16 cellular contexts compared by ENCODE assay signal in genomic region chr7:128380807-128381130, GRCh38. TPM values are rescaled to one million over a fixed set of nuclear protein-coding genes. Genes with fewer than 3 reads are reported as not detected.
DNase-seq lines count a peak whose midpoint lies in the region; ATAC-seq and TF ChIP-seq lines count a peak whose summit lies in the region.
"Had no signal": no experiment of that assay in that cellular context is flagged by ENCODE, and none has a peak within 500 bp of the region (broad histone marks: within the 10 kb centered on the region; RNA-seq: fewer than 3 reads in every experiment).

No MANE protein-coding gene starts in this region.

- peak overlapping the region; percentile 73 for H4K91ac ChIP-seq in trophoblast cell (ENCODE audit: low read depth, low read length)

- TF ChIP-seq CTCF in SK-N-SH (IDR thresholded peaks at IDR 0.05) (no peak), foreskin keratinocyte (conservative IDR thresholded peaks at IDR 0.05) (no peak), type B pancreatic cell (conservative IDR thresholded peaks at IDR 0.05) (no peak)

- peak overlapping the region; percentile 17 for H3K18ac ChIP-seq in trophoblast cell (ENCODE audit: low read length)

- peaks cover 32% of the 10 kb centered on the region for H3K79me1 ChIP-seq in trophoblast cell (ENCODE audit: low read length)

- H2BK12ac ChIP-seq in trophoblast cell (ENCODE audit: low read length): peak overlapping the region; percentile 52

- no peak for TF ChIP-seq RAD21 in SK-N-SH (IDR thresholded peaks at IDR 0.05; ENCODE audit: low read length)

- H3K23ac ChIP-seq in trophoblast cell (ENCODE audit: low read length): no peak overlapping the region

- H3K79me2 ChIP-seq in SK-N-SH (ENCODE audit: insufficient read depth) (no peaks in the 10 kb centered on the region), trophoblast cell (ENCODE audit: control insufficient read depth, insufficient read depth, low read length, poor library complexity) (peaks cover 8% of the 10 kb centered on the region)

- no peaks in the 10 kb centered on the region for H4K20me1 ChIP-seq in SK-N-SH (ENCODE audit: insufficient read depth)

- DNase-seq in NCI-H2227 treated with DMSO at 0.1 percent for 48 hours (lab: John Stamatoyannopoulos, UW): peak; percentile 15
- DNase-seq in SK-N-SH: peak; percentile 47
- DNase-seq in foreskin keratinocyte: no peak
- no peak for DNase-seq in trophoblast cell
- no peak for DNase-seq in NCI-H1417 (lab: John Stamatoyannopoulos, UW)
- no peak for DNase-seq in activated naive CD4-positive, alpha-beta T cell (lab: John Stamatoyannopoulos, UW)
- DNase-seq in type B pancreatic cell (ENCODE audit: extremely low spot score, unreplicated experiment): no peak
- DNase-seq: BE2C; CD8-positive, alpha-beta memory T cell; HCEC 1CT; NCI-H146; NCI-H345; NCI-H526 treated with DMSO at 0.1 percent for 48 hours had no signal

- no peaks in the 10 kb centered on the region for H3K36me3 Mint-ChIP-seq in type B pancreatic cell
- H3K36me3 Mint-ChIP-seq: CD8-positive, alpha-beta memory T cell had no signal

- H2AK5ac ChIP-seq in trophoblast cell (ENCODE audit: low read length): peak overlapping the region; percentile 71

- H3K9me3 Mint-ChIP-seq in type B pancreatic cell: no peaks in the 10 kb centered on the region
- H3K9me3 Mint-ChIP-seq: CD8-positive, alpha-beta memory T cell had no signal

- POLR2A ChIA-PET in SK-N-SH (lab: Yijun Ruan, JAX): interaction anchor here (1.2 to 1.3 kb wide), 2 partner anchors 20 to 23 kb away, joined by 4 to 5 read pairs; no protein-coding TSS in a partner anchor

- no peaks in the 10 kb centered on the region for H3K27me3 ChIP-seq in SK-N-SH (ENCODE audit: insufficient read depth)
- H3K27me3 ChIP-seq in foreskin keratinocyte: no peaks in the 10 kb centered on the region
- H3K27me3 ChIP-seq in trophoblast cell (ENCODE audit: insufficient read depth, low read length): no peaks in the 10 kb centered on the region
- H3K27me3 ChIP-seq: BE2C had no signal

- H2BK120ac ChIP-seq in trophoblast cell (ENCODE audit: insufficient read depth, low read length, poor library complexity): peak overlapping the region; percentile 86

- H3K27ac Mint-ChIP-seq in type B pancreatic cell: no peak overlapping the region
- H3K27ac Mint-ChIP-seq: CD8-positive, alpha-beta memory T cell had no signal

- CTCF ChIA-PET in SK-N-SH (lab: Yijun Ruan, JAX): interaction anchor here (0.8 to 50.3 kb wide), 8 partner anchors 8 to 345 kb away, joined by 3 to 1901 read pairs (median 45); partner anchors contain the start of genes IMPDH1, PRRT4 and RBM28

- H3K4ac ChIP-seq in trophoblast cell (ENCODE audit: low read depth, low read length): peak overlapping the region; percentile 0

- H3K4me2 ChIP-seq in SK-N-SH (no peak overlapping the region), trophoblast cell (ENCODE audit: low read length) (no peak overlapping the region)

- no peaks in the 10 kb centered on the region for H3K27me3 Mint-ChIP-seq in type B pancreatic cell

- H3K4me1 ChIP-seq in SK-N-SH (ENCODE audit: control insufficient read depth in 1 of 2, insufficient read depth in 2 of 2, low read depth in 1 of 2, low read length in 1 of 2) (peaks cover 0 to 29% of the 10 kb centered on the region in 2 experiments; a peak in 1 of 4 replicates), foreskin keratinocyte (peaks cover 7% of the 10 kb centered on the region), trophoblast cell (ENCODE audit: control insufficient read depth in 1 of 2, insufficient read depth in 2 of 2, low read length in 2 of 2) (peaks cover 35 to 39% of the 10 kb centered on the region in 2 experiments)

- peak overlapping the region; percentile 15 for H2BK5ac ChIP-seq in trophoblast cell (ENCODE audit: low read depth, low read length, poor library complexity)

- ATAC-seq in foreskin keratinocyte (peak; percentile 7), GM18511 (IDR thresholded peaks at IDR 0.05; ENCODE audit: unreplicated experiment) (no peak)

- no peak for TF ChIP-seq EP300 in SK-N-SH (IDR thresholded peaks at IDR 0.05; ENCODE audit: borderline replicate concordance in 1 of 2, low read depth in 1 of 2, low read length in 1 of 2)

- H3K14ac ChIP-seq in trophoblast cell (ENCODE audit: low read length): peak overlapping the region; percentile 5

- H3K36me3 ChIP-seq in SK-N-SH (replicated peaks in 1 of 2; ENCODE audit: control insufficient read depth in 1 of 2, insufficient read depth in 2 of 2, low read length in 1 of 2): no peaks in the 10 kb centered on the region
- H3K36me3 ChIP-seq in trophoblast cell (ENCODE audit: control insufficient read depth in 1 of 2, insufficient read depth in 2 of 2, low read length in 2 of 2): no peaks in the 10 kb centered on the region
- H3K36me3 ChIP-seq: BE2C had no signal

- no peaks in the 10 kb centered on the region for H3K9me3 ChIP-seq in SK-N-SH
- no peaks in the 10 kb centered on the region for H3K9me3 ChIP-seq in trophoblast cell (ENCODE audit: insufficient read depth, low read depth, low read length)
- H3K9me3 ChIP-seq: BE2C had no signal

- no peak overlapping the region for H3K4me3 ChIP-seq in SK-N-SH (ENCODE audit: low read depth in 2 of 2, low read length in 1 of 2)
- H3K4me3 ChIP-seq in trophoblast cell (ENCODE audit: low read depth, low read length): no peak overlapping the region

- WGBS in SK-N-SH (ENCODE audit: low lambda C conversion rate): 76% methylated on average over 2 of the region's 2 CpGs
- WGBS in trophoblast cell (ENCODE audit: extremely low coverage, insufficient coverage, insufficient read length): no CpG with 5 or more reads among the region's 2 CpGs

- H4K12ac ChIP-seq in trophoblast cell (ENCODE audit: low read depth, low read length): no peak overlapping the region

- H3K9ac ChIP-seq in SK-N-SH (no peak overlapping the region), trophoblast cell (ENCODE audit: low read length) (no peak overlapping the region)

- no peak overlapping the region for H3K4me3 Mint-ChIP-seq in type B pancreatic cell
- H3K4me3 Mint-ChIP-seq: CD8-positive, alpha-beta memory T cell had no signal

- peaks cover 19% of the 10 kb centered on the region for H3K4me1 Mint-ChIP-seq in type B pancreatic cell (ENCODE audit: unreplicated experiment)
- H3K4me1 Mint-ChIP-seq: CD8-positive, alpha-beta memory T cell had no signal

- peak overlapping the region; percentile 50 for H4K8ac ChIP-seq in trophoblast cell (ENCODE audit: low read depth, low read length)

- H2AFZ ChIP-seq in SK-N-SH (ENCODE audit: low read depth) (no peak overlapping the region), trophoblast cell (ENCODE audit: insufficient read depth, low read length, poor library complexity) (no peak overlapping the region)

- no peaks in the 10 kb centered on the region for H3K9me2 ChIP-seq in SK-N-SH

- H3K27ac ChIP-seq in SK-N-SH (ENCODE audit: low read depth in 2 of 2, low read length in 1 of 2): no peak overlapping the region
- H3K27ac ChIP-seq in foreskin keratinocyte: no peak overlapping the region
- peak overlapping the region; percentile 91 for H3K27ac ChIP-seq in trophoblast cell (ENCODE audit: low read depth, low read length)

- peaks cover 3% of the 10 kb centered on the region for H3F3A ChIP-seq in SK-N-SH (replicated peaks; ENCODE audit: insufficient read depth)

TF ChIP-seq in SK-N-SH, 30 proteins besides CTCF, POLR2A, EP300 and RAD21:
- TF ChIP-seq RFX5 (IDR thresholded peaks at IDR 0.05; ENCODE audit: low read length) (no peak), EZH2phosphoT487 (IDR thresholded peaks at IDR 0.05; ENCODE audit: borderline replicate concordance, low read depth) (no peak), TEAD4 (IDR thresholded peaks at IDR 0.05; ENCODE audit: borderline replicate concordance, insufficient read depth) (no peak), MAX (IDR thresholded peaks at IDR 0.05; ENCODE audit: low read depth) (no peak), MXI1 (IDR thresholded peaks at IDR 0.05; ENCODE audit: low read depth, low read length) (no peak)

RNA-seq across cellular contexts. Expression of gene PRRT4, which starts 19.3 kb away (rescaled TPM):
- polyA plus RNA-seq in SK-N-SH (2012; rRNA removed) (1.5 and 3.4 TPM in 2 replicates), foreskin keratinocyte (0.04 and 0.29 TPM in 2 replicates)
- 1.8 and 5.2 TPM in 2 replicates for polyA plus RNA-seq in SK-N-SH (2012; cell fraction: cytosol; rRNA removed)
- polyA plus RNA-seq in SK-N-SH (2012; cell fraction: nucleus; rRNA removed): 8.1 and 19.1 TPM in 2 replicates
- total RNA-seq in foreskin keratinocyte (0.17 and 0.28 TPM in 2 replicates), type B pancreatic cell (ENCODE audit: low replicate concordance) (7.0 and 7.7 TPM in 2 replicates)
- polyA plus RNA-seq in trophoblast cell (2013): 34.4 and 34.6 TPM in 2 replicates
- total RNA-seq: HT1080 had no signal
- polyA plus RNA-seq: AG04450 had no signal

RNA-seq across cellular contexts. Expression of gene IMPDH1, which starts 29.0 kb away (rescaled TPM):
- polyA plus RNA-seq in SK-N-SH (2012; rRNA removed) (80.4 and 82.0 TPM in 2 replicates), foreskin keratinocyte (77.6 and 85.0 TPM in 2 replicates)
- polyA plus RNA-seq in SK-N-SH (2012; cell fraction: cytosol; rRNA removed): 32.4 and 59.8 TPM in 2 replicates
- polyA plus RNA-seq in SK-N-SH (2012; cell fraction: nucleus; rRNA removed): 120 and 129 TPM in 2 replicates
- total RNA-seq in foreskin keratinocyte (80.1 and 91.4 TPM in 2 replicates), type B pancreatic cell (ENCODE audit: low replicate concordance) (34.4 and 42.2 TPM in 2 replicates)
- 11.8 and 12.6 TPM in 2 replicates for polyA plus RNA-seq in trophoblast cell (2013)

RNA-seq across cellular contexts. Expression of gene RBM28, which starts 37.1 kb away (rescaled TPM):
- polyA plus RNA-seq in SK-N-SH (2012; rRNA removed) (29.1 and 33.0 TPM in 2 replicates), foreskin keratinocyte (21.7 and 25.7 TPM in 2 replicates)
- 23.7 and 24.9 TPM in 2 replicates for polyA plus RNA-seq in SK-N-SH (2012; cell fraction: cytosol; rRNA removed)
- polyA plus RNA-seq in SK-N-SH (2012; cell fraction: nucleus; rRNA removed): 72.3 and 94.0 TPM in 2 replicates
- total RNA-seq in foreskin keratinocyte (30.8 and 44.4 TPM in 2 replicates), type B pancreatic cell (ENCODE audit: low replicate concordance) (49.0 and 59.7 TPM in 2 replicates)
- polyA plus RNA-seq in trophoblast cell (2013): 35.4 and 35.8 TPM in 2 replicates

Comparison
In these comparisons a context has a peak if more than half of its experiments do, and no peak if none do; other contexts are left out.
1. DNase-seq: peak in NCI-H2227 treated with DMSO at 0.1 percent for 48 hours (single experiment) and SK-N-SH (single experiment); none in foreskin keratinocyte (0 of 2), trophoblast cell (0 of 2), NCI-H1417 (0 of 3), activated naive CD4-positive, alpha-beta T cell (0 of 4) and type B pancreatic cell (single experiment).